11 cellular contexts compared by ENCODE assay signal in genomic region chr7:14754631-14755030, GRCh38.
DNase-seq lines count a peak whose midpoint lies in the region; TF ChIP-seq lines count a peak whose summit lies in the region.
"Had no signal": no experiment of that assay in that cellular context is flagged by ENCODE, and none has a peak within 500 bp of the region (broad histone marks: within the 10 kb centered on the region; RNA-seq: fewer than 3 reads in every experiment).

No MANE protein-coding gene starts in this region.

- TF ChIP-seq CTCF in chondrocyte (IDR thresholded peaks at IDR 0.05), result no peak
- no peak for TF ChIP-seq CTCF in nephron progenitor cell (IDR thresholded peaks at IDR 0.05)

- no peaks in the 10 kb centered on the region for H3K36me3 Mint-ChIP-seq in chondrocyte (ENCODE audit: low read depth)
- H3K36me3 Mint-ChIP-seq in nephron progenitor cell (ENCODE audit: low read depth), result no peaks in the 10 kb centered on the region
- H3K36me3 Mint-ChIP-seq: stimulated activated memory B cell treated with anti-CD40 and anti-IgM and Interleukin-4, amounts not matched to agents 10 μg/mL and 1 μg/mL and 100 μg/mL, for 72 hours had no signal

- H3K27ac Mint-ChIP-seq in chondrocyte (ENCODE audit: unreplicated experiment), result peak overlapping the region; percentile 74
- peak overlapping the region; percentile 14 for H3K27ac Mint-ChIP-seq in nephron progenitor cell
- H3K27ac Mint-ChIP-seq: stimulated activated memory B cell treated with anti-CD40 and anti-IgM and Interleukin-4, amounts not matched to agents 10 μg/mL and 1 μg/mL and 100 μg/mL, for 72 hours had no signal

- no peak overlapping the region for H3K4me3 Mint-ChIP-seq in chondrocyte (ENCODE audit: unreplicated experiment)
- no peak overlapping the region for H3K4me3 Mint-ChIP-seq in nephron progenitor cell
- H3K4me3 Mint-ChIP-seq: stimulated activated memory B cell treated with anti-CD40 and anti-IgM and Interleukin-4, amounts not matched to agents 10 μg/mL and 1 μg/mL and 100 μg/mL, for 72 hours had no signal

- H3K4me1 Mint-ChIP-seq in chondrocyte (ENCODE audit: low read depth) (peaks cover 22% of the 10 kb centered on the region), nephron progenitor cell (peaks cover 5% of the 10 kb centered on the region)
- H3K4me1 Mint-ChIP-seq: stimulated activated memory B cell treated with anti-CD40 and anti-IgM and Interleukin-4, amounts not matched to agents 10 μg/mL and 1 μg/mL and 100 μg/mL, for 72 hours had no signal

- peaks cover 3% of the 10 kb centered on the region for H3K9me3 Mint-ChIP-seq in chondrocyte (ENCODE audit: low read depth)
- H3K9me3 Mint-ChIP-seq in nephron progenitor cell, result no peaks in the 10 kb centered on the region

- H3K27me3 Mint-ChIP-seq in chondrocyte (ENCODE audit: low read depth) (no peaks in the 10 kb centered on the region), nephron progenitor cell (ENCODE audit: low read depth, poor library complexity) (no peaks in the 10 kb centered on the region)
- H3K27me3 Mint-ChIP-seq: stimulated activated memory B cell treated with anti-CD40 and anti-IgM and Interleukin-4, amounts not matched to agents 10 μg/mL and 1 μg/mL and 100 μg/mL, for 72 hours had no signal

- peak; percentile 61 for DNase-seq in EH (ENCODE audit: low read depth)
- peak; percentile 73 for DNase-seq in NCI-H1436 treated with DMSO at 0.1 percent for 48 hours (lab: John Stamatoyannopoulos, UW)
- DNase-seq in chondrocyte (ENCODE audit: low spot score), result no peak
- no peak for DNase-seq in nephron progenitor cell
- DNase-seq in NCI-H345 treated with DMSO at 0.1 percent for 48 hours (lab: John Stamatoyannopoulos, UW; ENCODE audit: unreplicated experiment), result no peak
- DNase-seq in stimulated activated naive CD4-positive, alpha-beta T cell (lab: John Stamatoyannopoulos, UW), result no peak
- no peak for DNase-seq in SKM-1 (lab: John Stamatoyannopoulos, UW; ENCODE audit: unreplicated experiment)
- no peak for DNase-seq in activated T-cell treated with anti-CD3 and anti-CD28 coated beads, Interleukin-2, amount 50 U/mL, for 1 hour
- DNase-seq: left cardiac atrium, NCI-H1048 had no signal

Comparison
In these comparisons a context has a peak if more than half of its experiments do, and no peak if none do; other contexts are left out.
1. DNase-seq: peak in EH (single experiment) and NCI-H1436 treated with DMSO at 0.1 percent for 48 hours (single experiment); none in chondrocyte (single experiment), nephron progenitor cell (single experiment), NCI-H345 treated with DMSO at 0.1 percent for 48 hours (single experiment), stimulated activated naive CD4-positive, alpha-beta T cell (0 of 6), SKM-1 (single experiment) and activated T-cell treated with anti-CD3 and anti-CD28 coated beads, Interleukin-2, amount 50 U/mL, for 1 hour (single experiment).